ENCODE assay signal across 15 cellular contexts in the genomic region with DNA sequence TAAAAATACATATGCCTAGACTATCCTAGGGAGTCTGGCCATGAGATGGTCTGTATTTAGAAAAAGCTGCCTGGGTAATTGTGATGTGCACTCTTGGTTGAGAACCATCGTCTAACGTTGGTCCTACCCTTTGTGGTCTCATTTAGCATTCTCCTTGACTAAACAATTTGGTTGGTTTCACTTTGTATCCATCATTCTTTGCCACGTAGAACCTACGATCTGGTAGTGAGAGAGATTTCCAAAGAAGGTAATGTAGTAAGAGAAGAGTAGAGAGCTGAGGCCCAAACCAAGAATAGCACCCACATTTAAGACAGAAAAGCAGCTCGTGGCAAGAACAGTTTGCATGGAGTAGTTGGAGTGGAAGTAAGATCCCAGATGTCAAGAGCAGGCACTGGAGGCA.
"Had no signal": no experiment of that assay in that cellular context is flagged by ENCODE, and none has a peak within 500 bp of the region (broad histone marks: within the 10 kb centered on the region; RNA-seq: fewer than 3 reads in every experiment).

No MANE protein-coding gene starts in this region.

- H3K4me3 ChIP-seq: ascending aorta, cardiac muscle cell, coronary artery, left lung, psoas muscle, right lobe of liver, tibial nerve, vagina had no signal

- H3K27ac ChIP-seq: ascending aorta, cardiac muscle cell, coronary artery, left lung, psoas muscle, right lobe of liver, tibial nerve, vagina had no signal

- H3K36me3 Mint-ChIP-seq: stimulated activated effector memory CD8-positive, alpha-beta T cell treated with anti-CD3 and anti-CD28 coated beads, Interleukin-12 subunit alpha, Interleukin-12 subunit beta, amount 100 ng/mL, for 72 hours had no signal

- H3K4me1 Mint-ChIP-seq: nephron; stimulated activated effector memory CD8-positive, alpha-beta T cell treated with anti-CD3 and anti-CD28 coated beads, Interleukin-12 subunit alpha, Interleukin-12 subunit beta, amount 100 ng/mL, for 72 hours had no signal

- H3K27me3 Mint-ChIP-seq: activated naive CD8-positive, alpha-beta T cell treated with anti-CD3 and anti-CD28 coated beads, Interleukin-2, amount 50 U/mL, for 24 hours had no signal

- H3K9me3 Mint-ChIP-seq: activated naive CD8-positive, alpha-beta T cell treated with anti-CD3 and anti-CD28 coated beads, Interleukin-2, amount 50 U/mL, for 24 hours; nephron; stimulated activated effector memory CD8-positive, alpha-beta T cell treated with anti-CD3 and anti-CD28 coated beads, Interleukin-12 subunit alpha, Interleukin-12 subunit beta, amount 100 ng/mL, for 72 hours had no signal

- H3K36me3 ChIP-seq: ascending aorta, cardiac muscle cell, left lung, right lobe of liver, tibial nerve, vagina had no signal

- H3K4me1 ChIP-seq: ascending aorta, left lung, psoas muscle, right lobe of liver, tibial nerve, vagina had no signal

- H3K27me3 ChIP-seq: ascending aorta, cardiac muscle cell, left lung, right lobe of liver, tibial nerve, vagina had no signal

- H3K27ac Mint-ChIP-seq: activated naive CD8-positive, alpha-beta T cell treated with anti-CD3 and anti-CD28 coated beads, Interleukin-2, amount 50 U/mL, for 24 hours; nephron; stimulated activated effector memory CD8-positive, alpha-beta T cell treated with anti-CD3 and anti-CD28 coated beads, Interleukin-12 subunit alpha, Interleukin-12 subunit beta, amount 100 ng/mL, for 72 hours had no signal

- ATAC-seq: activated CD4-positive, CD25-positive, alpha-beta regulatory T cell treated with anti-CD3 and anti-CD28 coated beads, Interleukin-2, amount 50 U/mL, for 24 hours; activated naive CD8-positive, alpha-beta T cell treated with anti-CD3 and anti-CD28 coated beads, Interleukin-2, amount 50 U/mL, for 24 hours; left lung; psoas muscle; stimulated activated effector memory CD8-positive, alpha-beta T cell treated with anti-CD3 and anti-CD28 coated beads, Interleukin-12 subunit alpha, Interleukin-12 subunit beta, amount 100 ng/mL, for 72 hours had no signal

- DNase-seq: activated CD8-positive, alpha-beta memory T cell treated with anti-CD3 and anti-CD28 coated beads for 24 hours; activated naive CD8-positive, alpha-beta T cell treated with anti-CD3 and anti-CD28 coated beads, Interleukin-2, amount 50 U/mL, for 24 hours; effector CD4-positive, alpha-beta T cell; left lung; occipital lobe; psoas muscle; right lobe of liver had no signal

- H3K4me3 Mint-ChIP-seq: activated naive CD8-positive, alpha-beta T cell treated with anti-CD3 and anti-CD28 coated beads, Interleukin-2, amount 50 U/mL, for 24 hours; nephron; stimulated activated effector memory CD8-positive, alpha-beta T cell treated with anti-CD3 and anti-CD28 coated beads, Interleukin-12 subunit alpha, Interleukin-12 subunit beta, amount 100 ng/mL, for 72 hours had no signal

- H3K9me3 ChIP-seq: ascending aorta, left lung, psoas muscle, right lobe of liver, tibial nerve, vagina had no signal
